Comparison of ENCODE assay signal across 13 cellular contexts in genomic region chr6:36753671-36754485, GRCh38. TPM values are rescaled to one million over a fixed set of nuclear protein-coding genes. Genes with fewer than 3 reads are reported as not detected.
DNase-seq lines count a peak whose midpoint lies in the region; ATAC-seq, FAIRE-seq and TF ChIP-seq lines count a peak whose summit lies in the region.
"Had no signal": no experiment of that assay in that cellular context is flagged by ENCODE, and none has a peak within 500 bp of the region (broad histone marks: within the 10 kb centered on the region; RNA-seq: fewer than 3 reads in every experiment).

No MANE protein-coding gene starts in this region.

- peak overlapping the region; percentile 90 for H3K27ac Mint-ChIP-seq in CD4-positive, alpha-beta T cell
- peak overlapping the region in 4 of 6 donors; percentile 26 to 73 (median 32) for H3K27ac Mint-ChIP-seq in immature natural killer cell

- WGBS in tibial nerve, 2 donors = 79 to 87% methylated on average over 8 of the region's 8 CpGs
- WGBS in suprapubic skin = 75% methylated on average over 8 of the region's 8 CpGs

- no peak for TF ChIP-seq EP300 in tibial nerve (IDR thresholded peaks at IDR 0.05)
- no peak for TF ChIP-seq EP300 in suprapubic skin (IDR thresholded peaks at IDR 0.05)

- no peaks in the 10 kb centered on the region for H3K9me3 Mint-ChIP-seq in CD4-positive, alpha-beta T cell
- H3K9me3 Mint-ChIP-seq in immature natural killer cell = peaks cover 0 to 5% (median 0%) of the 10 kb centered on the region in 6 donors

- peaks cover 42% of the 10 kb centered on the region for H3K4me1 Mint-ChIP-seq in CD4-positive, alpha-beta T cell (ENCODE audit: low read depth)
- peaks cover 33 to 38% of the 10 kb centered on the region in 2 donors for H3K4me1 Mint-ChIP-seq in immature natural killer cell

- no peaks in the 10 kb centered on the region for H3K27me3 ChIP-seq in CD4-positive, alpha-beta T cell (ENCODE audit: control insufficient read depth, insufficient read depth, low read length)
- H3K27me3 ChIP-seq in Peyer's patch = no peaks in the 10 kb centered on the region
- H3K27me3 ChIP-seq in tibial nerve = no peaks in the 10 kb centered on the region
- H3K27me3 ChIP-seq in suprapubic skin = no peaks in the 10 kb centered on the region
- H3K27me3 ChIP-seq: cardiac muscle cell, esophagus muscularis mucosa had no signal

- no peak for TF ChIP-seq CTCF in CD4-positive, alpha-beta T cell (IDR thresholded peaks at IDR 0.05)
- TF ChIP-seq CTCF in Peyer's patch (IDR thresholded peaks at IDR 0.05) = no peak
- no peak for TF ChIP-seq CTCF in tibial nerve (IDR thresholded peaks at IDR 0.05)
- no peak for TF ChIP-seq CTCF in suprapubic skin (IDR thresholded peaks at IDR 0.05)

- H3K36me3 ChIP-seq in Peyer's patch (no peaks in the 10 kb centered on the region), tibial nerve (no peaks in the 10 kb centered on the region), suprapubic skin (no peaks in the 10 kb centered on the region)
- H3K36me3 ChIP-seq: cardiac muscle cell, esophagus muscularis mucosa had no signal

- no peaks in the 10 kb centered on the region for H3K27me3 Mint-ChIP-seq in CD4-positive, alpha-beta T cell
- peaks cover 0 to 3% (median 3%) of the 10 kb centered on the region in 3 donors for H3K27me3 Mint-ChIP-seq in immature natural killer cell (ENCODE audit: low read depth in 3 of 3)

- no peaks in the 10 kb centered on the region for H3K36me3 Mint-ChIP-seq in CD4-positive, alpha-beta T cell (ENCODE audit: low read depth)
- no peaks in the 10 kb centered on the region for H3K36me3 Mint-ChIP-seq in immature natural killer cell

- peaks cover 10 to 38% (median 29%) of the 10 kb centered on the region in 4 donors for H3K4me1 ChIP-seq in Peyer's patch
- peaks cover 0 to 20% (median 3%) of the 10 kb centered on the region in 4 donors for H3K4me1 ChIP-seq in tibial nerve
- H3K4me1 ChIP-seq in suprapubic skin = peaks cover 54% of the 10 kb centered on the region
- H3K4me1 ChIP-seq: Caco-2 had no signal

- no peak for ATAC-seq in CD4-positive, alpha-beta T cell (ENCODE audit: poor library complexity)
- ATAC-seq in GM18517 (IDR thresholded peaks at IDR 0.05; ENCODE audit: unreplicated experiment) = no peak

- no peak overlapping the region for H3K27ac ChIP-seq in CD4-positive, alpha-beta T cell (ENCODE audit: low read depth, low read length)
- peak overlapping the region; percentile 71 to 94 (median 80) for H3K27ac ChIP-seq in Peyer's patch
- H3K27ac ChIP-seq in tibial nerve = peak overlapping the region in 1 of 4 donors; percentile 58
- H3K27ac ChIP-seq in suprapubic skin = no peak overlapping the region
- H3K27ac ChIP-seq: cardiac muscle cell, esophagus muscularis mucosa had no signal

- intact Hi-C loops in CD4-positive, alpha-beta T cell (cut with DNase I, micrococcal nuclease) = no loop called here

- CTCF ChIA-PET in CD4-positive, alpha-beta T cell (lab: Charles Lee) = interaction anchor here (0.6 to 4.5 kb wide), 4 partner anchors 32 to 139 kb away, joined by 3 to 21 read pairs (median 6); no protein-coding TSS in a partner anchor

- no peak overlapping the region for H3K4me3 Mint-ChIP-seq in CD4-positive, alpha-beta T cell
- H3K4me3 Mint-ChIP-seq in immature natural killer cell = no peak overlapping the region

- H3K9me3 ChIP-seq in CD4-positive, alpha-beta T cell (ENCODE audit: control insufficient read depth, low read length) = no peaks in the 10 kb centered on the region
- no peaks in the 10 kb centered on the region for H3K9me3 ChIP-seq in Peyer's patch
- H3K9me3 ChIP-seq in tibial nerve = peaks cover 0 to 18% (median 0%) of the 10 kb centered on the region in 4 donors
- no peaks in the 10 kb centered on the region for H3K9me3 ChIP-seq in suprapubic skin
- H3K9me3 ChIP-seq: Caco-2 had no signal

- H3K4me3 ChIP-seq in Peyer's patch (no peak overlapping the region), tibial nerve (no peak overlapping the region), suprapubic skin (no peak overlapping the region)
- H3K4me3 ChIP-seq: cardiac muscle cell, esophagus muscularis mucosa had no signal

- POLR2A ChIA-PET in CD4-positive, alpha-beta T cell (lab: Charles Lee) = interaction anchor here (1.1 kb wide), 1 partner anchor 128 kb away, joined by 3 read pairs; no protein-coding TSS in a partner anchor

- TF ChIP-seq POLR2A in Peyer's patch (IDR thresholded peaks at IDR 0.05) (no peak), tibial nerve (IDR thresholded peaks at IDR 0.05) (no peak), suprapubic skin (IDR thresholded peaks at IDR 0.05) (no peak)

- FAIRE-seq in GM18507 (lab: Jason Lieb, UNC) = peak; percentile 18

- DNase-seq in CD4-positive, alpha-beta T cell = no peak
- no peak for DNase-seq in GM18507 (ENCODE audit: extremely low spot score, insufficient read length, low read depth)
- no peak for DNase-seq in Peyer's patch
- DNase-seq in immature natural killer cell = no peak
- DNase-seq in tibial nerve (ENCODE audit: low spot score in 2 of 2) = no peak
- no peak for DNase-seq in DMS 273 treated with DMSO at 0.1 percent for 48 hours (lab: John Stamatoyannopoulos, UW)
- no peak for DNase-seq in suprapubic skin (ENCODE audit: low spot score in 2 of 2)
- DNase-seq: Caco-2, KG1, NCI-H526 had no signal

RNA-seq across cellular contexts. Expression of gene RAB44, which starts 56.3 kb away (rescaled TPM):
- under 1 TPM; 0.22 TPM for total RNA-seq in CD4-positive, alpha-beta T cell
- total RNA-seq in Peyer's patch (1 to 10 TPM in 2 of 4 donors, under 1 TPM in 2; 0.47 to 3.3 (median 0.80) TPM), tibial nerve (1 to 10 TPM in 1 of 4 donors, under 1 TPM in 3; 0.30 to 1.0 (median 0.63) TPM), suprapubic skin (1 to 10 TPM in 1 of 4 donors, under 1 TPM in 2, not detected in 1; 0.16 to 1.1 (median 0.17) TPM)
- not detected for polyA plus RNA-seq in immature natural killer cell
- total RNA-seq: Caco-2, cardiac muscle cell had no signal
- polyA plus RNA-seq: cardiac muscle cell had no signal

Comparison
In these comparisons a context has a peak if more than half of its experiments do, and no peak if none do; other contexts are left out.
1. H3K27ac ChIP-seq: peak in Peyer's patch (4 of 4); none in CD4-positive, alpha-beta T cell (single experiment) and suprapubic skin (single experiment).